Comparison of ENCODE assay signal across 18 cellular contexts in genomic region chr1:180842890-180843289, GRCh38.
DNase-seq lines count a peak whose midpoint lies in the region; ATAC-seq, FAIRE-seq and TF ChIP-seq lines count a peak whose summit lies in the region.
"Had no signal": no experiment of that assay in that cellular context is flagged by ENCODE, and none has a peak within 500 bp of the region (broad histone marks: within the 10 kb centered on the region; RNA-seq: fewer than 3 reads in every experiment).

No MANE protein-coding gene starts in this region.

- 42 to 79% methylated on average over 4 of the region's 4 CpGs for WGBS in endodermal cell (ENCODE audit: insufficient coverage in 1 of 2, insufficient read length in 1 of 2), 2 experiments
- WGBS in pancreas, 2 donors, result 77 to 80% methylated on average over 4 of the region's 4 CpGs

- peaks cover 5% of the 10 kb centered on the region for H3K9me3 Mint-ChIP-seq in endodermal cell
- H3K9me3 Mint-ChIP-seq: effector memory CD8-positive, alpha-beta T cell had no signal

- no peaks in the 10 kb centered on the region for H3K27me3 ChIP-seq in endodermal cell (ENCODE audit: control insufficient read depth, insufficient read depth, low read length, poor library complexity, severe bottlenecking)
- H3K27me3 ChIP-seq in pancreas, result no peaks in the 10 kb centered on the region
- H3K27me3 ChIP-seq: tibial artery had no signal

- no peak overlapping the region for H3K9ac ChIP-seq in endodermal cell (ENCODE audit: extremely low read depth, low read length, poor library complexity, severe bottlenecking)

- H3K4me1 ChIP-seq in endodermal cell (ENCODE audit: control insufficient read depth, insufficient read depth, low read length), result peaks cover 2% of the 10 kb centered on the region
- H3K4me1 ChIP-seq in pancreas, result peaks cover 14 to 36% (median 26%) of the 10 kb centered on the region in 3 donors

- no peak for FAIRE-seq in pancreas (lab: Jason Lieb, UNC)
- FAIRE-seq: GM12878 had no signal

- no peak for TF ChIP-seq CTCF in endodermal cell (conservative IDR thresholded peaks at IDR 0.05)
- no peak for TF ChIP-seq CTCF in pancreas (IDR thresholded peaks at IDR 0.05)

- peaks cover 9% of the 10 kb centered on the region for H3K9me3 ChIP-seq in endodermal cell (ENCODE audit: control insufficient read depth, low read length)
- no peaks in the 10 kb centered on the region for H3K9me3 ChIP-seq in pancreas
- H3K9me3 ChIP-seq: tibial artery had no signal

- H3K4me3 Mint-ChIP-seq in endodermal cell, result no peak overlapping the region
- H3K4me3 Mint-ChIP-seq: activated CD4-positive, alpha-beta T cell treated with anti-CD3 and anti-CD28 coated beads for 36 hours; effector memory CD8-positive, alpha-beta T cell had no signal

- ATAC-seq in pancreas (peak in 3 of 4 donors; percentile 49 to 75 (median 54)), GM21367 (IDR thresholded peaks at IDR 0.05; ENCODE audit: unreplicated experiment) (no peak)
- ATAC-seq: activated CD4-positive, alpha-beta T cell treated with anti-CD3 and anti-CD28 coated beads for 36 hours; effector memory CD8-positive, alpha-beta T cell; GM12878; HCT116; Panc1 had no signal

- H3K27me3 Mint-ChIP-seq in endodermal cell (ENCODE audit: insufficient read depth), result no peaks in the 10 kb centered on the region
- H3K27me3 Mint-ChIP-seq: activated CD4-positive, alpha-beta T cell treated with anti-CD3 and anti-CD28 coated beads for 36 hours; effector memory CD8-positive, alpha-beta T cell had no signal

- DNase-seq in NCI-H1417 (lab: John Stamatoyannopoulos, UW) (peak in 2 of 3 experiments; percentile 19 to 78), NCI-H1417 treated with DMSO at 0.1 percent for 48 hours (lab: John Stamatoyannopoulos, UW) (no peak), NCI-H2081 (lab: John Stamatoyannopoulos, UW) (peak; percentile 56 to 76), endodermal cell (no peak), pancreas (no peak), GM19240 (ENCODE audit: insufficient read length, low spot score) (no peak), occipital lobe (lab: John Stamatoyannopoulos, UW) (no peak)
- DNase-seq: 8988T; activated CD4-positive, alpha-beta T cell treated with anti-CD3 and anti-CD28 coated beads for 36 hours; Caco-2; effector memory CD8-positive, alpha-beta T cell; glutamatergic neuron; NCI-H1694; tibial artery had no signal

- H3K27ac ChIP-seq in endodermal cell (ENCODE audit: low read depth, low read length), result peak overlapping the region; percentile 75
- H3K27ac ChIP-seq in pancreas, result no peak overlapping the region
- H3K27ac ChIP-seq: tibial artery had no signal

- peaks cover 7% of the 10 kb centered on the region for H3K36me3 Mint-ChIP-seq in endodermal cell (ENCODE audit: low read depth)

- H3K4me1 Mint-ChIP-seq in endodermal cell, result peaks cover 13% of the 10 kb centered on the region
- H3K4me1 Mint-ChIP-seq: activated CD4-positive, alpha-beta T cell treated with anti-CD3 and anti-CD28 coated beads for 36 hours had no signal

- H3K27ac Mint-ChIP-seq in endodermal cell, result peak overlapping the region; percentile 65
- H3K27ac Mint-ChIP-seq: activated CD4-positive, alpha-beta T cell treated with anti-CD3 and anti-CD28 coated beads for 36 hours; effector memory CD8-positive, alpha-beta T cell had no signal

- no peaks in the 10 kb centered on the region for H3K36me3 ChIP-seq in endodermal cell (ENCODE audit: control insufficient read depth, insufficient read depth, low read length)
- H3K36me3 ChIP-seq in pancreas, result no peaks in the 10 kb centered on the region
- H3K36me3 ChIP-seq: tibial artery had no signal

- H3K4me3 ChIP-seq in endodermal cell (ENCODE audit: low read length) (no peak overlapping the region), pancreas (no peak overlapping the region)
- H3K4me3 ChIP-seq: GM12878, tibial artery had no signal

- intact Hi-C loops in pancreas (cut with DNase I), result no loop called here

Comparison
In these comparisons a context has a peak if more than half of its experiments do, and no peak if none do; other contexts are left out.
1. DNase-seq: peak in NCI-H1417 (2 of 3) and NCI-H2081 (2 of 2); none in NCI-H1417 treated with DMSO at 0.1 percent for 48 hours (single experiment), endodermal cell (single experiment), pancreas (0 of 6), GM19240 (single experiment) and occipital lobe (single experiment).